In the genomic region with DNA sequence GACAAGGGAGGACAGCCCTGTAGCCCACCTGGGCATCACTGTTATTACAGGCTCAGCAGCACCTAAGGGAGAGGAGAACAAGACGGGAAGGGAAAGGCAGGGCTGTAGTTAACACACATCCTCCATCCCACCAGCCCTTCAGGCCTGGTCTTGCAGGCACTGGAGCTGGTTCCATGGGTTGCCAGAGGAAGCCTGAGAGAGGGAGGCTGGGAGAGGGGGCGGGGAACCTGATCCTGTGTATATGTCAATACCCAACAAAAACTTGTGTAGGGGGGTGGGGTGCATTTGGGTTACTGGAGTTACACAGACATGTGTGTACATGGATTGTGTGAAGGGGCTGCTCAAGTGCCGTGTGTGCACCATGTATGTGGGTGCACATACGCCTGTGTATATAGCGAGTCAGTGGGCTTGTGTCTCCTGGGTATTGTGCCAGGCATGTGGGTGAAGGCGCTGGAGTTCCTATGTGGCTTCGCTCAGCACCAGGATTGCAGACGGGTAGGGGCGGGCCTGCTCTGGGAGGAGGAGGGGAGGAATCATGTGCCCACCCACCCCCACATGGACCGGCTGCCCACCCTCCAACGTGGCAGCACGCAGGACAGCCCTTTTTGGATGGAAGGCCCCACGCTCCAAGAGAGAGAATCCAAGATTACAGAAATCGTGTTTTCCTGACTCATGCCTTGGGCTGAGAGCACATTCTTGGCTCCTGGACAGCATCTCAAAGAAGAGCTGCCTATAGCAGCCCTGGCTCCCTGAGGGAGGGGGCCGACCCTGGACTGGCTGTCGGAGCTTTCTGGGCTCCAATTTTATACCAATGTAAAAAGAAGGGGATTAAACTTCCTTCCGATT, we compare ENCODE assay signal across 8 cellular contexts. TPM values are rescaled to one million over a fixed set of nuclear protein-coding genes. Genes with fewer than 3 reads are reported as not detected.
A peak's percentile ranks its signal among the peaks of the same experiment; 100 is the strongest.
DNase-seq lines count a peak whose midpoint lies in the region; ATAC-seq and TF ChIP-seq lines count a peak whose summit lies in the region.

No MANE protein-coding gene starts in this region.

- no TSS peak for BruUV-seq in OCI-LY7 (replicated peaks; lab: Mats Ljungman, UMichigan)

- peaks cover 5% of the 10 kb centered on the region for H3K4me1 ChIP-seq in thymus (ENCODE audit: control insufficient read depth, insufficient read depth, low read length)
- H3K4me1 ChIP-seq in OCI-LY7 (ENCODE audit: insufficient read depth, low read length, poor library complexity, severe bottlenecking): no peaks in the 10 kb centered on the region

- TF ChIP-seq CTCF in HFFc6 (IDR thresholded peaks at IDR 0.05): no peak
- TF ChIP-seq CTCF in lower leg skin (IDR thresholded peaks at IDR 0.05): no peak
- no peak for TF ChIP-seq CTCF in OCI-LY7 (conservative IDR thresholded peaks at IDR 0.05; ENCODE audit: low read length)

- no peaks in the 10 kb centered on the region for H3K9me3 ChIP-seq in thymus (ENCODE audit: control insufficient read depth)
- H3K9me3 ChIP-seq in OCI-LY7 (ENCODE audit: low read length): no peaks in the 10 kb centered on the region

- TF ChIP-seq POLR2A in lower leg skin (IDR thresholded peaks at IDR 0.05): no peak

- no peak for ATAC-seq in HG03108 (IDR thresholded peaks at IDR 0.05; ENCODE audit: unreplicated experiment)
- ATAC-seq in stimulated activated naive CD8-positive, alpha-beta T cell treated with anti-CD3 and anti-CD28 coated beads, Interleukin-15, Interleukin-2, amounts not matched to agents 100 U/mL and 50 U/mL, for 24 hours: no peak

- peak overlapping the region; percentile 99 for H3K27ac Mint-ChIP-seq in HFFc6

- H3K4me3 Mint-ChIP-seq in HFFc6: peak overlapping the region; percentile 56

- POLR2A ChIA-PET in OCI-LY7 (lab: Charles Lee): no interaction called here

- DNase-seq in HFFc6: peak; percentile 86
- DNase-seq in cerebellar cortex (ENCODE audit: low spot score): peak; percentile 34
- DNase-seq in lower leg skin (ENCODE audit: low spot score in 2 of 2): peak; percentile 46 to 90
- DNase-seq in kidney tubule cell (ENCODE audit: low spot score): no peak
- no peak for DNase-seq in OCI-LY7 (ENCODE audit: low spot score)
- no peak for DNase-seq in stimulated activated naive CD8-positive, alpha-beta T cell treated with anti-CD3 and anti-CD28 coated beads, Interleukin-15, Interleukin-2, amounts not matched to agents 100 U/mL and 50 U/mL, for 24 hours

- H3K27me3 Mint-ChIP-seq in HFFc6 (ENCODE audit: insufficient read depth): peaks cover 2% of the 10 kb centered on the region; the same call in 1 of the 2 replicates

- H3K27ac ChIP-seq in thymus (ENCODE audit: low read depth) (peak overlapping the region; percentile 54), OCI-LY7 (ENCODE audit: low read depth, low read length, poor library complexity, severe bottlenecking) (no peak overlapping the region)

- H3K4me3 ChIP-seq in lower leg skin (ENCODE audit: low read depth, poor library complexity, severe bottlenecking) (no peak overlapping the region), thymus (ENCODE audit: low read length) (no peak overlapping the region), OCI-LY7 (ENCODE audit: low read depth, low read length, poor library complexity, severe bottlenecking) (no peak overlapping the region)

- H3K4me2 ChIP-seq in OCI-LY7 (ENCODE audit: low read length): no peak overlapping the region

- no peaks in the 10 kb centered on the region for H4K20me1 ChIP-seq in OCI-LY7 (ENCODE audit: insufficient read depth, low read length)

- peaks cover 79% of the 10 kb centered on the region for H3K4me1 Mint-ChIP-seq in HFFc6 (ENCODE audit: low read depth)

- intact Hi-C loops in lower leg skin (cut with DNase I; ENCODE audit: low total_unique reads): no loop called here
- intact Hi-C loops in OCI-LY7 (cut with micrococcal nuclease; ENCODE audit: unreplicated experiment): no loop called here

- no peaks in the 10 kb centered on the region for H3K27me3 ChIP-seq in thymus (ENCODE audit: control insufficient read depth, insufficient read depth)

- H3K36me3 Mint-ChIP-seq in HFFc6 (ENCODE audit: low read depth): peaks cover 8% of the 10 kb centered on the region

- peaks cover 4% of the 10 kb centered on the region; the same call in 1 of the 2 replicates for H3K9me3 Mint-ChIP-seq in HFFc6

- no peaks in the 10 kb centered on the region for H3K79me2 ChIP-seq in OCI-LY7 (ENCODE audit: insufficient read depth, low read depth, low read length)

- CTCF ChIA-PET in OCI-LY7 (lab: Charles Lee; ENCODE audit: unreplicated experiment): no interaction called here

- H2AFZ ChIP-seq in OCI-LY7 (ENCODE audit: low read length): no peak overlapping the region

- no peaks in the 10 kb centered on the region for H3K9me2 ChIP-seq in OCI-LY7 (ENCODE audit: insufficient read depth, low read length)

- WGBS in lower leg skin, 2 donors: 12 to 14% methylated on average over 17 of the region's 17 CpGs
- WGBS in thymus: 91% methylated on average over 17 of the region's 17 CpGs

- H3K36me3 ChIP-seq in thymus (ENCODE audit: control insufficient read depth, insufficient read depth) (no peaks in the 10 kb centered on the region), OCI-LY7 (ENCODE audit: insufficient read depth, low read length) (no peaks in the 10 kb centered on the region)

RNA-seq across cellular contexts. Expression of gene SERPINH1, which starts 4.2 kb away (rescaled TPM):
- 100 to 1,000 TPM; 527 to 680 (median 557) TPM for total RNA-seq in HFFc6 (2021; fragmentation: NEBNext Ultra II Directional; extraction: Animal tissue kit (Norgen Biotek cat#: 25700))
- total RNA-seq in lower leg skin (100 to 1,000 TPM in 2 of 4 donors, 10 to 100 TPM in 2; 73.3 to 116 (median 94.3) TPM), OCI-LY7 (2022) (not detected in 2 replicates)
- 41.0 TPM for polyA plus RNA-seq in thymus
- total RNA-seq in OCI-LY7 (2014; rRNA removed; shearing (Covaris generic)): 0.33 TPM in 1 of 2 replicates, not detected in the other

RNA-seq across cellular contexts. Expression of gene GDPD5, which starts 32.1 kb away (rescaled TPM):
- 1 to 10 TPM; 2.5 to 5.7 (median 4.2) TPM for total RNA-seq in HFFc6 (2021; fragmentation: NEBNext Ultra II Directional; extraction: Animal tissue kit (Norgen Biotek cat#: 25700))
- total RNA-seq in lower leg skin (1 to 10 TPM; 3.9 to 8.5 (median 5.2) TPM), OCI-LY7 (2022) (49.9 and 57.3 TPM in 2 replicates)
- 25.3 TPM for polyA plus RNA-seq in thymus
- 13.5 and 14.3 TPM in 2 replicates for total RNA-seq in OCI-LY7 (2014; rRNA removed; shearing (Covaris generic))

Comparison
In these comparisons a context has a peak if more than half of its experiments do, and no peak if none do; other contexts are left out.
1. DNase-seq: peak in HFFc6 (single experiment), cerebellar cortex (single experiment) and lower leg skin (2 of 2); none in kidney tubule cell (single experiment), OCI-LY7 (single experiment) and stimulated activated naive CD8-positive, alpha-beta T cell treated with anti-CD3 and anti-CD28 coated beads, Interleukin-15, Interleukin-2, amounts not matched to agents 100 U/mL and 50 U/mL, for 24 hours (single experiment).
2. RNA of gene SERPINH1, which starts 4.2 kb away (total RNA-seq): 527 to 680 TPM in HFFc6 and 73.3 to 116 TPM in lower leg skin; 0.33 TPM in OCI-LY7; every median in the first group is over 10 times any median in the second.